Comparison of ENCODE assay signal across 2 cellular contexts in the genomic region with DNA sequence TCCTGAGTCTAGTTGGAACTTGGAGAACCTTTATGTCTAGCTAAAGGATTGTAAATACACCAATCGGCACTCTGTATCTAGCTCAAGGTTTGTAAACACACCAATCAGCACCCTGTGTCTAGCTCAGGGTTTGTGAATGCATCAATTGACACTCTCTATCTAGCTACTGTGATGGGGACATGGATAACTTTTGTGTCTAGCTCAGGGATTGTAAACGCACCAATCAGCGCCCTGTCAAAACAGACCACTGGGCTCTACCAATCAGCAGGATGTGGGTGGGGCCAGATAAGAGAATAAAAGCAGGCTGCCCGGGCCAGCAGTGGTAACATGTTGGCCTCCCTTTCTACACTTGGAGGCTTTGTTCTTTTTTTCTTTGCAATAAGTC. TPM values are rescaled to one million over a fixed set of nuclear protein-coding genes. Genes with fewer than 3 reads are reported as not detected.
"Had no signal": no experiment of that assay in that cellular context is flagged by ENCODE, and none has a peak within 500 bp of the region (broad histone marks: within the 10 kb centered on the region; RNA-seq: fewer than 3 reads in every experiment).

No MANE protein-coding gene starts in this region.

RNA-seq across cellular contexts. Expression of gene SLC2A14, which starts 9.0 kb away (rescaled TPM):
- total RNA-seq: HT-29 had no signal
- polyA plus RNA-seq: IgD-negative memory B cell had no signal

RNA-seq across cellular contexts. Expression of gene SLC2A3, which starts 54.3 kb away (rescaled TPM):
- total RNA-seq: HT-29 had no signal
